Comparison of ENCODE assay signal across 8 cellular contexts in genomic region chr12:112198120-112198733, GRCh38.
A peak's percentile ranks its signal among the peaks of the same experiment; 100 is the strongest.
DNase-seq lines count a peak whose midpoint lies in the region; FAIRE-seq and TF ChIP-seq lines count a peak whose summit lies in the region.

No MANE protein-coding gene starts in this region.

- H3K4me3 ChIP-seq in Loucy (ENCODE audit: low read length, poor library complexity, severe bottlenecking) (no peak overlapping the region), SK-N-MC (no peak overlapping the region), hepatocyte (no peak overlapping the region)

- H2AFZ ChIP-seq in Loucy (ENCODE audit: low read length) = no peak overlapping the region
- H2AFZ ChIP-seq in hepatocyte = no peak overlapping the region

- H3K36me3 ChIP-seq in Loucy (ENCODE audit: insufficient read depth, low read length) = peaks cover 54% of the 10 kb centered on the region; the same call in 1 of the 2 replicates
- peaks cover 91% of the 10 kb centered on the region for H3K36me3 ChIP-seq in SK-N-MC (ENCODE audit: insufficient read depth, low read length)
- no peaks in the 10 kb centered on the region for H3K36me3 ChIP-seq in hepatocyte (replicated peaks; ENCODE audit: insufficient read depth, low read depth)

- no peak overlapping the region for H3K27ac ChIP-seq in SK-N-MC
- H3K27ac ChIP-seq in hepatocyte = no peak overlapping the region

- WGBS in hepatocyte (ENCODE audit: low lambda C conversion rate, missing lambda C conversion rate) = 81% methylated on average over 9 of the region's 9 CpGs

- H3K4me2 ChIP-seq in Loucy (ENCODE audit: low read depth, low read length, poor library complexity, severe bottlenecking) (no peak overlapping the region), hepatocyte (no peak overlapping the region)

- H3F3A ChIP-seq in Loucy (ENCODE audit: low read depth) = no peaks in the 10 kb centered on the region

- DNase-seq in SK-N-MC (ENCODE audit: low read depth, low spot score) = peak; percentile 28
- DNase-seq in amniotic epithelial cell (ENCODE audit: low read depth) = peak; percentile 64
- peak; percentile 78 for DNase-seq in hepatocyte (ENCODE audit: low spot score)
- DNase-seq in smooth muscle cell of the brain vasculature (ENCODE audit: low read depth, low spot score) = peak; percentile 33
- no peak for DNase-seq in cortex of kidney (lab: John Stamatoyannopoulos, UW)
- no peak for DNase-seq in KG1 (lab: John Stamatoyannopoulos, UW)

- H3K9me2 ChIP-seq in Loucy (replicated peaks; ENCODE audit: low read depth, low read length) (no peaks in the 10 kb centered on the region), hepatocyte (replicated peaks; ENCODE audit: insufficient read depth) (no peaks in the 10 kb centered on the region)

- no peaks in the 10 kb centered on the region for H3K9me3 ChIP-seq in Loucy (ENCODE audit: insufficient read depth, low read depth, low read length)
- no peaks in the 10 kb centered on the region for H3K9me3 ChIP-seq in SK-N-MC (ENCODE audit: low read depth, low read length)
- no peaks in the 10 kb centered on the region for H3K9me3 ChIP-seq in hepatocyte (ENCODE audit: low read depth)

- H3K9ac ChIP-seq in Loucy (ENCODE audit: low read depth, low read length, poor library complexity, severe bottlenecking) (no peak overlapping the region), SK-N-MC (ENCODE audit: insufficient read length) (no peak overlapping the region)

- no peaks in the 10 kb centered on the region for H3K79me2 ChIP-seq in Loucy (ENCODE audit: insufficient read depth, low read length)
- no peaks in the 10 kb centered on the region for H3K79me2 ChIP-seq in hepatocyte

- TF ChIP-seq CTCF in Loucy (conservative IDR thresholded peaks at IDR 0.05; ENCODE audit: low read length) = peak; percentile 75
- peak; percentile 60 for TF ChIP-seq CTCF in hepatocyte (IDR thresholded peaks at IDR 0.05; ENCODE audit: poor library complexity)

- peak; percentile 84 for FAIRE-seq in G401.6 (lab: Jason Lieb, UNC)

- H3K4me1 ChIP-seq in Loucy (ENCODE audit: insufficient read depth, low read length, poor library complexity, severe bottlenecking) (no peaks in the 10 kb centered on the region), hepatocyte (ENCODE audit: insufficient read depth) (no peaks in the 10 kb centered on the region)

- no peaks in the 10 kb centered on the region for H4K20me1 ChIP-seq in Loucy (ENCODE audit: insufficient read depth, low read length, poor library complexity, severe bottlenecking)
- H4K20me1 ChIP-seq in hepatocyte (ENCODE audit: insufficient read depth, poor library complexity, severe bottlenecking) = no peaks in the 10 kb centered on the region

- H3K27me3 ChIP-seq in Loucy (ENCODE audit: insufficient read depth, low read length, poor library complexity, severe bottlenecking) (no peaks in the 10 kb centered on the region), hepatocyte (no peaks in the 10 kb centered on the region)

Comparison
In these comparisons a context has a peak if more than half of its experiments do, and no peak if none do; other contexts are left out.
1. DNase-seq: peak in SK-N-MC (single experiment), amniotic epithelial cell (single experiment), hepatocyte (single experiment) and smooth muscle cell of the brain vasculature (single experiment); none in cortex of kidney (single experiment) and KG1 (single experiment).